Comparison of ENCODE assay signal across 17 cellular contexts in the genomic region with DNA sequence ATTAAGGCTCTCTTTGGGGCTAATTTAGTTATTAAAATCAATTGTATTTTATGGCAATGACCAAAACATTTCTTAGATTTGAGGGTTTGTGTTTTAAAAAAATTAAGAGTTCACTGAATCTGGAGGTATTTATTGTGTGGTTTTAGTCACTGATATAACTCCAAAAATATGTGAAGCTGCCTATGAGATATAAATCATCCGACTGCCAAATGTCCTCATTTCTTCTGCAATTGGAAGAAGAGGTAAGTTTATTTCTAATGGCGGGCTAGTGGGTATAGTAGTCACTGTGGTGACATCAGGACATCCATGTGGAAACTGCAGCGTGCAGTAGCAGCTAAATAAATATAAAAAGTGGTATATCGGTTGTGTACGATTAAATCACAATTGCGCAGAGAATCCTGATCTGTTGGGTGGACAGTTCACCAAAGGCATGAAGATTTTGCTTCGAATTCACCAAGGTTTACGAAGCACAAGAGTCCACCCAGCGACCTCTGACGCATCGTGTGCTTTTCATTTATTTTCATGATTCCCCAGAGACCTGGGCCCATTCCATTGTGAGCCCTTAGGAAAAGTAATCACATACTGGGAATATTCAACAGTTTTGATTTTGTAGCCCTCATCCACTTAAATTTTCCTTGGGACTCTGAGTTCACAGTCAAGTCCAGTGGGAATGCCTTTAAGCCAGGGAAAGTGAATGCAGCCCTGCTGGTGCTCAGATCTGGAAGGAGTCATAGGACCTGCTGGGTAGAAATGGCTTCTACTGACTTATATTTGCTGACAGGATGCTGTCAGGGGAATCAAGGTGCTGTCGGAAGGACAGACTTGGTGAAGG.
DNase-seq lines count a peak whose midpoint lies in the region; ATAC-seq, FAIRE-seq and TF ChIP-seq lines count a peak whose summit lies in the region.
"Had no signal": no experiment of that assay in that cellular context is flagged by ENCODE, and none has a peak within 500 bp of the region (broad histone marks: within the 10 kb centered on the region; RNA-seq: fewer than 3 reads in every experiment).

No MANE protein-coding gene starts in this region.

- no peak overlapping the region for H3K27ac ChIP-seq in tibial artery

- H3K4me3 ChIP-seq in fibroblast of the aortic adventitia (ENCODE audit: low read depth, low read length) (no peak overlapping the region), tibial artery (no peak overlapping the region)
- H3K4me3 ChIP-seq: GM12878, sigmoid colon, thoracic aorta had no signal

- ATAC-seq in SK-N-SH treated with all-trans-retinoic acid at 6 μM for 48 hours (peak; percentile 65), HG02571 (IDR thresholded peaks at IDR 0.05; ENCODE audit: unreplicated experiment) (no peak)
- ATAC-seq: GM12878 had no signal

- TF ChIP-seq CTCF in fibroblast of the aortic adventitia (IDR thresholded peaks at IDR 0.05; ENCODE audit: insufficient read depth, low read length) (no peak), tibial artery (IDR thresholded peaks at IDR 0.05) (no peak)

- FAIRE-seq in urothelium cell line (lab: Jason Lieb, UNC) = no peak
- FAIRE-seq: GM12878, H1 had no signal

- H3K4me1 ChIP-seq in tibial artery = peaks cover 0 to 10% (median 0%) of the 10 kb centered on the region in 4 donors

- intact Hi-C loops in tibial artery (cut with DNase I; ENCODE audit: low total_unique reads) = no loop called here

- H3K27me3 ChIP-seq in tibial artery = no peaks in the 10 kb centered on the region
- H3K27me3 ChIP-seq: sigmoid colon had no signal

- no peaks in the 10 kb centered on the region for H3K9me3 ChIP-seq in tibial artery
- H3K9me3 ChIP-seq: sigmoid colon, thoracic aorta had no signal

- no peaks in the 10 kb centered on the region for H3K36me3 ChIP-seq in tibial artery
- H3K36me3 ChIP-seq: sigmoid colon, thoracic aorta had no signal

- peak; percentile 26 for DNase-seq in GM04504 (ENCODE audit: low read depth)
- peak; percentile 43 for DNase-seq in fibroblast of the aortic adventitia (ENCODE audit: low read depth)
- DNase-seq in urothelium cell line (ENCODE audit: low spot score) = peak; percentile 3
- no peak for DNase-seq in tibial artery
- no peak for DNase-seq in DMS114 treated with DMSO at 0.1 percent for 48 hours (lab: John Stamatoyannopoulos, UW; ENCODE audit: unreplicated experiment)
- DNase-seq: activated CD4-positive, alpha-beta T cell treated with anti-CD3 and anti-CD28 coated beads for 1 hour; activated gamma-delta T cell; aorta; CD4-positive, alpha-beta memory T cell; NCI-H446 treated with DMSO at 0.1 percent for 48 hours; sigmoid colon; stimulated activated CD4-positive, alpha-beta T cell treated with anti-CD3 and anti-CD28 coated beads, Interleukin-4, amount 100 ng/mL, for 1 hour had no signal

TF ChIP-seq in SK-N-SH treated with all-trans-retinoic acid at 6 μM for 48 hours, 23 proteins besides CTCF, POLR2A, EP300 and RAD21:
- TF ChIP-seq GLIS3 (CRISPR knock-in tag; IDR thresholded peaks at IDR 0.05) = no peak
- TF ChIP-seq TOX (CRISPR knock-in tag; IDR thresholded peaks at IDR 0.05; ENCODE audit: borderline replicate concordance) = no peak
- no peak for TF ChIP-seq ZFP30 (CRISPR knock-in tag; IDR thresholded peaks at IDR 0.05)
- TF ChIP-seq TCF4 (CRISPR knock-in tag; IDR thresholded peaks at IDR 0.05; ENCODE audit: borderline replicate concordance) = no peak
- TF ChIP-seq, protein P1, sequence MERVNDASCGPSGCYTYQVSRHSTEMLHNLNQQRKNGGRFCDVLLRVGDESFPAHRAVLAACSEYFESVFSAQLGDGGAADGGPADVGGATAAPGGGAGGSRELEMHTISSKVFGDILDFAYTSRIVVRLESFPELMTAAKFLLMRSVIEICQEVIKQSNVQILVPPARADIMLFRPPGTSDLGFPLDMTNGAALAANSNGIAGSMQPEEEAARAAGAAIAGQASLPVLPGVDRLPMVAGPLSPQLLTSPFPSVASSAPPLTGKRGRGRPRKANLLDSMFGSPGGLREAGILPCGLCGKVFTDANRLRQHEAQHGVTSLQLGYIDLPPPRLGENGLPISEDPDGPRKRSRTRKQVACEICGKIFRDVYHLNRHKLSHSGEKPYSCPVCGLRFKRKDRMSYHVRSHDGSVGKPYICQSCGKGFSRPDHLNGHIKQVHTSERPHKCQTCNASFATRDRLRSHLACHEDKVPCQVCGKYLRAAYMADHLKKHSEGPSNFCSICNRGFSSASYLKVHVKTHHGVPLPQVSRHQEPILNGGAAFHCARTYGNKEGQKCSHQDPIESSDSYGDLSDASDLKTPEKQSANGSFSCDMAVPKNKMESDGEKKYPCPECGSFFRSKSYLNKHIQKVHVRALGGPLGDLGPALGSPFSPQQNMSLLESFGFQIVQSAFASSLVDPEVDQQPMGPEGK (CRISPR knock-in tag; IDR thresholded peaks at IDR 0.05; ENCODE audit: borderline replicate concordance) = no peak
- no peak for TF ChIP-seq SNAI2 (CRISPR knock-in tag; IDR thresholded peaks at IDR 0.05)
- TF ChIP-seq, protein P2, sequence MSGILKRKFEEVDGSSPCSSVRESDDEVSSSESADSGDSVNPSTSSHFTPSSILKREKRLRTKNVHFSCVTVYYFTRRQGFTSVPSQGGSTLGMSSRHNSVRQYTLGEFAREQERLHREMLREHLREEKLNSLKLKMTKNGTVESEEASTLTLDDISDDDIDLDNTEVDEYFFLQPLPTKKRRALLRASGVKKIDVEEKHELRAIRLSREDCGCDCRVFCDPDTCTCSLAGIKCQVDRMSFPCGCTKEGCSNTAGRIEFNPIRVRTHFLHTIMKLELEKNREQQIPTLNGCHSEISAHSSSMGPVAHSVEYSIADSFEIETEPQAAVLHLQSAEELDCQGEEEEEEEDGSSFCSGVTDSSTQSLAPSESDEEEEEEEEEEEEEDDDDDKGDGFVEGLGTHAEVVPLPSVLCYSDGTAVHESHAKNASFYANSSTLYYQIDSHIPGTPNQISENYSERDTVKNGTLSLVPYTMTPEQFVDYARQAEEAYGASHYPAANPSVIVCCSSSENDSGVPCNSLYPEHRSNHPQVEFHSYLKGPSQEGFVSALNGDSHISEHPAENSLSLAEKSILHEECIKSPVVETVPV (CRISPR knock-in tag; IDR thresholded peaks at IDR 0.05) = no peak

Comparison
In these comparisons a context has a peak if more than half of its experiments do, and no peak if none do; other contexts are left out.
1. DNase-seq: peak in GM04504 (single experiment), fibroblast of the aortic adventitia (single experiment) and urothelium cell line (single experiment); none in tibial artery (0 of 2) and DMS114 treated with DMSO at 0.1 percent for 48 hours (single experiment).